ENCODE assay signal across 1 cellular context in genomic region chr7:106480161-106480579, GRCh38.
TF ChIP-seq lines count a peak whose summit lies in the region.

No MANE protein-coding gene starts in this region.

TF ChIP-seq in SK-N-SH, 30 proteins besides CTCF, POLR2A, EP300 and RAD21 (continued from another document):
- TF ChIP-seq MAX (IDR thresholded peaks at IDR 0.05; ENCODE audit: low read depth) (no peak), NRF1 (IDR thresholded peaks at IDR 0.05; ENCODE audit: low read depth, low read length) (no peak)
